ENCODE assay signal across 8 cellular contexts in genomic region chr11:569273-569885, GRCh38. TPM values are rescaled to one million over a fixed set of nuclear protein-coding genes. Genes with fewer than 3 reads are reported as not detected.
DNase-seq lines count a peak whose midpoint lies in the region; ATAC-seq and TF ChIP-seq lines count a peak whose summit lies in the region.

No MANE protein-coding gene starts in this region.

- peak overlapping the region; percentile 86 for H3K4me3 ChIP-seq in OCI-LY3 (ENCODE audit: low read length)
- H3K4me3 ChIP-seq in esophagus (ENCODE audit: low read depth in 1 of 2, low read length in 2 of 2), result peak overlapping the region; percentile 65 to 83

- intact Hi-C loops in CD14-positive monocyte (cut with micrococcal nuclease), result no loop called here

- H3K4me2 ChIP-seq in OCI-LY3 (ENCODE audit: low read length), result peak overlapping the region; percentile 84

- H3K4me1 ChIP-seq in OCI-LY3 (ENCODE audit: low read length) (peaks cover 14% of the 10 kb centered on the region), esophagus (ENCODE audit: control insufficient read depth in 2 of 2, insufficient read depth in 2 of 2, low read length in 1 of 2) (peaks cover 0 to 17% of the 10 kb centered on the region in 2 donors)

- 31 to 52% methylated on average over 27 to 28 of the region's 28 CpGs for WGBS in esophagus, 2 donors

- peaks cover 2 to 3% of the 10 kb centered on the region in 2 donors for H3K36me3 Mint-ChIP-seq in CD14-positive monocyte
- no peaks in the 10 kb centered on the region for H3K36me3 Mint-ChIP-seq in neural crest cell (ENCODE audit: low read depth)

- peaks cover 16% of the 10 kb centered on the region for H3K79me2 ChIP-seq in OCI-LY3 (ENCODE audit: low read length)

- ATAC-seq in HG03039 (IDR thresholded peaks at IDR 0.05; ENCODE audit: unreplicated experiment) (no peak), HG02588 (IDR thresholded peaks at IDR 0.05; ENCODE audit: unreplicated experiment) (no peak)

- DNase-seq in CD14-positive monocyte (ENCODE audit: low spot score), result no peak
- no peak for DNase-seq in neural crest cell (ENCODE audit: low read depth, low spot score)
- DNase-seq in SKM-1 (lab: John Stamatoyannopoulos, UW; ENCODE audit: unreplicated experiment), result no peak
- no peak for DNase-seq in activated gamma-delta T cell (lab: John Stamatoyannopoulos, UW)

- H3K4me1 Mint-ChIP-seq in CD14-positive monocyte (peaks cover 8% of the 10 kb centered on the region), neural crest cell (peaks cover 4% of the 10 kb centered on the region)

- TF ChIP-seq CTCF in CD14-positive monocyte (IDR thresholded peaks at IDR 0.05), result no peak
- no peak for TF ChIP-seq CTCF in OCI-LY3 (IDR thresholded peaks at IDR 0.05; ENCODE audit: low read depth, low read length)
- TF ChIP-seq CTCF in neural crest cell (conservative IDR thresholded peaks at IDR 0.05), result no peak

- peak overlapping the region; percentile 80 for H3K9ac ChIP-seq in OCI-LY3 (ENCODE audit: low read length)

- peaks cover 29 to 63% (median 55%) of the 10 kb centered on the region in 3 donors for H3K27me3 Mint-ChIP-seq in CD14-positive monocyte (ENCODE audit: low read depth in 3 of 3)
- peaks cover 20% of the 10 kb centered on the region for H3K27me3 Mint-ChIP-seq in neural crest cell (ENCODE audit: low read depth)

- H3K36me3 ChIP-seq in OCI-LY3 (replicated peaks; ENCODE audit: low read depth, low read length), result peaks cover 23% of the 10 kb centered on the region
- H3K36me3 ChIP-seq in esophagus (ENCODE audit: control insufficient read depth in 2 of 2, insufficient read depth in 2 of 2, low read length in 1 of 2), result peaks cover 0 to 11% of the 10 kb centered on the region in 2 donors

- no peaks in the 10 kb centered on the region for H3K27me3 ChIP-seq in OCI-LY3 (ENCODE audit: low read depth, low read length)
- no peaks in the 10 kb centered on the region for H3K27me3 ChIP-seq in esophagus (ENCODE audit: control insufficient read depth in 1 of 2, insufficient read depth in 2 of 2, low read length in 2 of 2)

- H3K4me3 Mint-ChIP-seq in CD14-positive monocyte (peak overlapping the region; percentile 79 to 85), neural crest cell (peak overlapping the region; percentile 81)

- H3K27ac Mint-ChIP-seq in CD14-positive monocyte (peak overlapping the region in 1 of 7 donors; percentile 72), neural crest cell (ENCODE audit: unreplicated experiment) (no peak overlapping the region)

- H2AFZ ChIP-seq in OCI-LY3 (ENCODE audit: low read depth, low read length), result no peak overlapping the region

- H3K27ac ChIP-seq in OCI-LY3 (ENCODE audit: low read length) (0 out of 2 replicates have a peak overlapping the region, but pooled peaks have one; percentile 11), esophagus (ENCODE audit: low read depth in 2 of 2, low read length in 1 of 2) (peak overlapping the region; percentile 89 to 91)

- H3K9me3 Mint-ChIP-seq in CD14-positive monocyte (peaks cover 0 to 13% (median 0%) of the 10 kb centered on the region in 7 donors), neural crest cell (no peaks in the 10 kb centered on the region)

- peaks cover 15% of the 10 kb centered on the region for H4K20me1 ChIP-seq in OCI-LY3 (ENCODE audit: insufficient read depth, low read length)

- H3K9me3 ChIP-seq in OCI-LY3 (ENCODE audit: insufficient read depth, low read length), result no peaks in the 10 kb centered on the region
- H3K9me3 ChIP-seq in esophagus (ENCODE audit: control insufficient read depth in 2 of 2, insufficient read depth in 1 of 2, low read depth in 1 of 2, low read length in 1 of 2), result no peaks in the 10 kb centered on the region

RNA-seq across cellular contexts. Expression of gene PHRF1, which starts 6.9 kb away (rescaled TPM):
- polyA plus RNA-seq in CD14-positive monocyte (1 to 10 TPM; 1.3 to 3.3 TPM), esophagus (10 to 100 TPM; 13.7 to 28.4 TPM)
- 52.3 TPM in 2 replicates for total RNA-seq in neural crest cell

RNA-seq across cellular contexts. Expression of gene RASSF7, which starts 8.6 kb away (rescaled TPM):
- polyA plus RNA-seq in CD14-positive monocyte (10 to 100 TPM in 1 of 2 donors, 1 to 10 TPM in 1; 10.0 to 12.4 TPM), esophagus (10 to 100 TPM; 46.6 to 82.4 TPM)
- 7.3 and 7.4 TPM in 2 replicates for total RNA-seq in neural crest cell

RNA-seq across cellular contexts. Expression of gene LMNTD2, which starts 8.8 kb away (rescaled TPM):
- 1 to 10 TPM in 1 of 2 donors, under 1 TPM in 1; 0.67 to 1.2 TPM for polyA plus RNA-seq in CD14-positive monocyte
- 1 to 10 TPM; 2.9 to 6.9 TPM for polyA plus RNA-seq in esophagus
- total RNA-seq in neural crest cell, result 1.8 and 2.2 TPM in 2 replicates

RNA-seq across cellular contexts. Expression of gene LRRC56, which starts 32.1 kb away (rescaled TPM):
- polyA plus RNA-seq in CD14-positive monocyte (under 1 TPM in 1 of 2 donors, not detected in 1; 0.09 TPM), esophagus (1 to 10 TPM; 1.7 to 4.0 TPM)
- total RNA-seq in neural crest cell, result 2.1 and 2.4 TPM in 2 replicates

RNA-seq across cellular contexts. Expression of gene HRAS, which starts 34.0 kb away (rescaled TPM):
- polyA plus RNA-seq in CD14-positive monocyte, result 10 to 100 TPM; 10.1 to 10.3 TPM
- 100 to 1,000 TPM; 163 to 257 TPM for polyA plus RNA-seq in esophagus
- total RNA-seq in neural crest cell, result 90.6 and 93.5 TPM in 2 replicates
